In the genomic region with DNA sequence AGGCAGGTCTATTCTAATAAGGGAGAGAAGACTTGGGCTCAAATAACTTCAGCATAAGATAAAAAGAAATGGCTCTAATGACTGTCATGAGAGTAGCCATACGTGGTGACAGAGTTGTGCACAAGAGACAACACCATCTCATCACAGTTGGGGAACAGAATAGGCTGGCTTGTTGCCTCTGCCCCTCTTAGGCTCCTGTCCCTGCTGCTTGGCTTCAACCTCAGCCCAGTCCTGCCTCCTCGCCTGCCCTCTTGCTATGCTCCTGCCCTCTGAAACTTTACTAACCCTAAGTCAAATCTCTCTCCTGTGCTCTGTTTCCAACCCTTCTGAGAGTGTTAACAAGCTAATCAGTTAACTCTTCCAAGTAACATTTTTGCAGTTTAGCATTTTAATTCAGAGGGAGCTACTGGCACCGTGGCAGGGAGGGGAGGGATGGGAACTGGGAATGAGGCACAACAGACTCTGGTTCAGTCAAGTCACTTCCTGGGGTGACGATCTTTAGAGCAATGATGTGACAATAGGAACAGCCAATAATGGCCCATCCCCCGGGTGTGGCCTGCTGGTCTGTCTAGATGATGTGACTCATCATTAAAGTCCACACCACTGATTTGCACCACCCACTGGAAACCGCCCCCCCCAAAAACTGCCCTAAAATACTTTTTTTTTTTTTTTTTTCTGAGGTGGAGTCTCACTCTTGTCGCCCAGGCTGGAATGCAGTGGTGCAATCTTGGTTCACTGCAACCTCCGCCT, we compare ENCODE assay signal across 14 cellular contexts. TPM values are rescaled to one million over a fixed set of nuclear protein-coding genes. Genes with fewer than 3 reads are reported as not detected.
DNase-seq lines count a peak whose midpoint lies in the region; ATAC-seq and TF ChIP-seq lines count a peak whose summit lies in the region.
"Had no signal": no experiment of that assay in that cellular context is flagged by ENCODE, and none has a peak within 500 bp of the region (broad histone marks: within the 10 kb centered on the region; RNA-seq: fewer than 3 reads in every experiment).

No MANE protein-coding gene starts in this region.

- H3K4me3 Mint-ChIP-seq in activated B cell treated with CpG ODN at 0.5 μM for 24 hours: no peak overlapping the region
- H3K4me3 Mint-ChIP-seq in activated CD4-positive, alpha-beta memory T cell treated with anti-CD3 and anti-CD28 coated beads for 36 hours: no peak overlapping the region

- H3K4me1 Mint-ChIP-seq in activated B cell treated with CpG ODN at 0.5 μM for 24 hours: no peaks in the 10 kb centered on the region
- peaks cover 9% of the 10 kb centered on the region for H3K4me1 Mint-ChIP-seq in activated CD4-positive, alpha-beta memory T cell treated with anti-CD3 and anti-CD28 coated beads for 36 hours (ENCODE audit: low read depth)

- peak; percentile 68 for ATAC-seq in activated B cell treated with CpG ODN at 0.5 μM for 24 hours (ENCODE audit: low read depth)
- ATAC-seq in mucosa of descending colon: peak; percentile 53
- no peak for ATAC-seq in GM21529 (IDR thresholded peaks at IDR 0.05; ENCODE audit: unreplicated experiment)
- ATAC-seq: left colon had no signal

- in situ Hi-C loops in Caki2 (cut with HindIII; ENCODE audit: low pct_unique_long_range_greater_than_20kb, low sequenced_read_pairs): no loop called here
- in situ Hi-C loops in G401 (cut with HindIII; ENCODE audit: low sequenced_read_pairs): no loop called here

- intact Hi-C loops in activated B cell treated with CpG ODN at 0.5 μM for 24 hours (cut with micrococcal nuclease) (no loop called here), mucosa of descending colon (cut with DNase I, micrococcal nuclease) (no loop called here)
- intact Hi-C loops in activated CD4-positive, alpha-beta memory T cell treated with anti-CD3 and anti-CD28 coated beads for 36 hours (cut with micrococcal nuclease): no loop called here

- H3K27me3 Mint-ChIP-seq in activated B cell treated with CpG ODN at 0.5 μM for 24 hours: no peaks in the 10 kb centered on the region
- H3K27me3 Mint-ChIP-seq in activated CD4-positive, alpha-beta memory T cell treated with anti-CD3 and anti-CD28 coated beads for 36 hours: no peaks in the 10 kb centered on the region

- H3K36me3 ChIP-seq in HEK293 (ENCODE audit: control insufficient read depth in 2 of 2, insufficient read depth in 1 of 2, low read length in 2 of 2) (no peaks in the 10 kb centered on the region), mucosa of descending colon (ENCODE audit: low read depth) (no peaks in the 10 kb centered on the region)

- H3K4me1 ChIP-seq in HEK293 (ENCODE audit: control insufficient read depth, insufficient read depth, low read length) (no peaks in the 10 kb centered on the region), mucosa of descending colon (ENCODE audit: low read depth) (no peaks in the 10 kb centered on the region)

- H3K27ac ChIP-seq in HEK293 (ENCODE audit: extremely low read depth, low read depth, low read length): no peak overlapping the region

- TF ChIP-seq CTCF in HEK293 (tag by site-specific recombination; IDR thresholded peaks at IDR 0.05) (no peak), activated B cell treated with CpG ODN at 0.5 μM for 24 hours (IDR thresholded peaks at IDR 0.05) (no peak), mucosa of descending colon (IDR thresholded peaks at IDR 0.05) (no peak)

- no peaks in the 10 kb centered on the region for H3K9me3 Mint-ChIP-seq in activated B cell treated with CpG ODN at 0.5 μM for 24 hours
- no peaks in the 10 kb centered on the region for H3K9me3 Mint-ChIP-seq in activated CD4-positive, alpha-beta memory T cell treated with anti-CD3 and anti-CD28 coated beads for 36 hours
- H3K9me3 Mint-ChIP-seq: activated T-helper 2 cell treated with anti-CD3 and anti-CD28 coated beads, Interferon-gamma antibody, Interleukin-2, Interleukin-4, amounts not matched to agents 10 μg/mL and 5 μg/mL and 100 μg/mL, durations not matched to agents 14 hours and 24 hours and 36 hours had no signal

- H3K27ac Mint-ChIP-seq in activated B cell treated with CpG ODN at 0.5 μM for 24 hours: peak overlapping the region; percentile 31
- no peak overlapping the region for H3K27ac Mint-ChIP-seq in activated CD4-positive, alpha-beta memory T cell treated with anti-CD3 and anti-CD28 coated beads for 36 hours
- H3K27ac Mint-ChIP-seq: activated T-helper 2 cell treated with anti-CD3 and anti-CD28 coated beads, Interferon-gamma antibody, Interleukin-2, Interleukin-4, amounts not matched to agents 10 μg/mL and 5 μg/mL and 100 μg/mL, durations not matched to agents 14 hours and 24 hours and 36 hours had no signal

- H3K4me3 ChIP-seq in HEK293 (ENCODE audit: low read depth, low read length): no peak overlapping the region
- no peak overlapping the region for H3K4me3 ChIP-seq in mucosa of descending colon

- CTCF ChIA-PET in HEK293 (lab: Yijun Ruan, JAX): no interaction called here
- CTCF ChIA-PET in activated B cell treated with CpG ODN at 0.5 μM for 24 hours (lab: Charles Lee): no interaction called here
- CTCF ChIA-PET in activated CD4-positive, alpha-beta memory T cell treated with anti-CD3 and anti-CD28 coated beads for 36 hours (lab: Charles Lee): no interaction called here

- POLR2A ChIA-PET in HEK293 (lab: Yijun Ruan, JAX) (no interaction called here), activated B cell treated with CpG ODN at 0.5 μM for 24 hours (lab: Charles Lee) (no interaction called here)
- POLR2A ChIA-PET in activated CD4-positive, alpha-beta memory T cell treated with anti-CD3 and anti-CD28 coated beads for 36 hours (lab: Charles Lee): no interaction called here

- H3K36me3 Mint-ChIP-seq in activated B cell treated with CpG ODN at 0.5 μM for 24 hours (ENCODE audit: low read depth): no peaks in the 10 kb centered on the region
- no peaks in the 10 kb centered on the region for H3K36me3 Mint-ChIP-seq in activated CD4-positive, alpha-beta memory T cell treated with anti-CD3 and anti-CD28 coated beads for 36 hours

- no peaks in the 10 kb centered on the region for H3K9me3 ChIP-seq in HEK293 (ENCODE audit: control insufficient read depth, insufficient read depth, low read depth, low read length)
- no peaks in the 10 kb centered on the region for H3K9me3 ChIP-seq in mucosa of descending colon

- DNase-seq in Caki2 (ENCODE audit: low read depth) (peak; percentile 70), activated B cell treated with CpG ODN at 0.5 μM for 24 hours (no peak), mucosa of descending colon (no peak), G401 (ENCODE audit: low spot score) (no peak), midbrain (lab: John Stamatoyannopoulos, UW) (no peak)
- DNase-seq in activated CD4-positive, alpha-beta memory T cell treated with anti-CD3 and anti-CD28 coated beads for 36 hours: no peak
- DNase-seq: activated CD4-positive, CD25-positive, alpha-beta regulatory T cell; central memory CD4-positive, alpha-beta T cell; left colon; NCI-H2029 treated with DMSO at 0.1 percent for 48 hours had no signal

TF ChIP-seq in HEK293, 187 proteins besides CTCF, POLR2A, EP300 and RAD21:
- TF ChIP-seq ZNF837 (tag by site-specific recombination; IDR thresholded peaks at IDR 0.05) (no peak), SP2 (tag by site-specific recombination; IDR thresholded peaks at IDR 0.05) (0 out of 2 replicates have a peak, but pooled peaks have one; percentile 4), YY2 (tag by site-specific recombination; IDR thresholded peaks at IDR 0.05) (no peak), ZNF311 (tag by site-specific recombination; IDR thresholded peaks at IDR 0.05; ENCODE audit: borderline replicate concordance) (no peak), WT1 (tag by site-specific recombination; IDR thresholded peaks at IDR 0.05) (no peak), KLF8 (tag by site-specific recombination; IDR thresholded peaks at IDR 0.05) (no peak), ZNF600 (tag by site-specific recombination; IDR thresholded peaks at IDR 0.05) (0 out of 2 replicates have a peak, but pooled peaks have one; percentile 39), KLF1 (tag by site-specific recombination; IDR thresholded peaks at IDR 0.05) (peak; percentile 61), ZNF366 (tag by site-specific recombination; conservative IDR thresholded peaks at IDR 0.05) (peak; percentile 8; the same call in 1 of the 2 replicates), ZNF571 (tag by site-specific recombination; IDR thresholded peaks at IDR 0.05) (no peak), HOXC10 (CRISPR knock-in tag; IDR thresholded peaks at IDR 0.05) (no peak)
TF ChIP-seq in HEK293: peak in this region for 4.

RNA-seq across cellular contexts. Expression of gene DNAH17, which starts 35.5 kb away (rescaled TPM):
- total RNA-seq in Caki2 (2014; rRNA removed; shearing (Covaris generic); ENCODE audit: low replicate concordance): 0.41 TPM in 1 of 2 replicates, not detected in the other
- total RNA-seq in activated B cell treated with CpG ODN at 0.5 μM for 24 hours: 0.13 and 0.29 TPM in 2 replicates
- under 1 TPM in 2 of 3 donors, not detected in 1; 0.06 to 0.17 TPM for total RNA-seq in mucosa of descending colon
- total RNA-seq in G401 (2014; rRNA removed; shearing (Covaris generic)): not detected in 2 replicates
- under 1 TPM; 0.21 to 0.29 TPM for total RNA-seq in activated CD4-positive, alpha-beta memory T cell treated with anti-CD3 and anti-CD28 coated beads for 36 hours
- total RNA-seq: fibroblast of villous mesenchyme, left colon had no signal
